In genomic region chr5:147081256-147081872, GRCh38 we compare ENCODE assay signal across 17 cellular contexts.
A peak's percentile ranks its signal among the peaks of the same experiment; 100 is the strongest.
DNase-seq lines count a peak whose midpoint lies in the region; TF ChIP-seq lines count a peak whose summit lies in the region.
"Had no signal": no experiment of that assay in that cellular context is flagged by ENCODE, and none has a peak within 500 bp of the region (broad histone marks: within the 10 kb centered on the region; RNA-seq: fewer than 3 reads in every experiment).

No MANE protein-coding gene starts in this region.

- no peak for TF ChIP-seq CTCF in CD14-positive monocyte (IDR thresholded peaks at IDR 0.05)

- H3K27ac Mint-ChIP-seq in CD14-positive monocyte: no peak overlapping the region
- H3K27ac Mint-ChIP-seq: activated B cell treated with CpG ODN at 0.5 μM for 24 hours; CD8-positive, alpha-beta T cell; stimulated activated naive CD8-positive, alpha-beta T cell treated with anti-CD3 and anti-CD28 coated beads, Interleukin-15, amount 100 ng/mL, for 72 hours; T-helper 1 cell treated with Interleukin-12 subunit alpha and Interleukin-12 subunit beta and Interleukin-4 antibody, amounts not matched to agents 30 μg/mL and 1 μg/mL, for 36 hours had no signal

- peaks cover 0 to 3% (median 0%) of the 10 kb centered on the region in 3 donors for H3K27me3 Mint-ChIP-seq in CD14-positive monocyte (ENCODE audit: low read depth in 3 of 3)
- H3K27me3 Mint-ChIP-seq: activated B cell treated with CpG ODN at 0.5 μM for 24 hours; stimulated activated naive CD8-positive, alpha-beta T cell treated with anti-CD3 and anti-CD28 coated beads, Interleukin-15, amount 100 ng/mL, for 72 hours had no signal

- no peak overlapping the region for H3K4me3 Mint-ChIP-seq in CD14-positive monocyte
- H3K4me3 Mint-ChIP-seq: activated B cell treated with CpG ODN at 0.5 μM for 24 hours; CD8-positive, alpha-beta T cell; stimulated activated naive CD8-positive, alpha-beta T cell treated with anti-CD3 and anti-CD28 coated beads, Interleukin-15, amount 100 ng/mL, for 72 hours; T-helper 1 cell treated with Interleukin-12 subunit alpha and Interleukin-12 subunit beta and Interleukin-4 antibody, amounts not matched to agents 30 μg/mL and 1 μg/mL, for 36 hours had no signal

- H3K9me3 Mint-ChIP-seq in CD14-positive monocyte: peaks cover 0 to 3% (median 0%) of the 10 kb centered on the region in 7 donors
- H3K9me3 Mint-ChIP-seq: activated B cell treated with CpG ODN at 0.5 μM for 24 hours; CD8-positive, alpha-beta T cell; stimulated activated naive CD8-positive, alpha-beta T cell treated with anti-CD3 and anti-CD28 coated beads, Interleukin-15, amount 100 ng/mL, for 72 hours; T-helper 1 cell treated with Interleukin-12 subunit alpha and Interleukin-12 subunit beta and Interleukin-4 antibody, amounts not matched to agents 30 μg/mL and 1 μg/mL, for 36 hours had no signal

- no peaks in the 10 kb centered on the region for H3K36me3 Mint-ChIP-seq in CD14-positive monocyte
- H3K36me3 Mint-ChIP-seq: CD8-positive, alpha-beta T cell had no signal

- no peaks in the 10 kb centered on the region for H3K4me1 Mint-ChIP-seq in CD14-positive monocyte
- H3K4me1 Mint-ChIP-seq: activated B cell treated with CpG ODN at 0.5 μM for 24 hours; stimulated activated naive CD8-positive, alpha-beta T cell treated with anti-CD3 and anti-CD28 coated beads, Interleukin-15, amount 100 ng/mL, for 72 hours had no signal

- DNase-seq in Ammon's horn (ENCODE audit: low spot score) (peak; percentile 90), amygdala (lab: John Stamatoyannopoulos, UW) (peak in 54 of 56 donors; percentile 18 to 96 (median 72)), hypothalamus (lab: John Stamatoyannopoulos, UW) (peak in 48 of 51 donors; percentile 5 to 88 (median 68)), pons (ENCODE audit: low spot score) (peak; percentile 96), AML-193 (lab: John Stamatoyannopoulos, UW) (no peak), CD14-positive monocyte (ENCODE audit: low spot score) (no peak), A172 (ENCODE audit: low spot score) (no peak)
- no peak for DNase-seq in stimulated activated CD4-positive, alpha-beta T cell treated with anti-CD3 and anti-CD28 coated beads, Interleukin-1b, Interleukin-23, amount 100 ng/mL, for 48 hours
- DNase-seq: activated B cell treated with CpG ODN at 0.5 μM for 24 hours; CD8-positive, alpha-beta T cell; Karpas-422; NCI-H1092 treated with DMSO at 0.1 percent for 48 hours; NCI-H2227 treated with DMSO at 0.1 percent for 48 hours; SHP77; stimulated activated naive CD8-positive, alpha-beta T cell treated with anti-CD3 and anti-CD28 coated beads, Interleukin-15, amount 100 ng/mL, for 72 hours; uterus had no signal

- intact Hi-C loops in CD14-positive monocyte (cut with micrococcal nuclease): no loop called here

Comparison
In these comparisons a context has a peak if more than half of its experiments do, and no peak if none do; other contexts are left out.
1. DNase-seq: peak in Ammon's horn (single experiment), amygdala (54 of 56), hypothalamus (48 of 51) and pons (single experiment); none in AML-193 (0 of 2), CD14-positive monocyte (single experiment), stimulated activated CD4-positive, alpha-beta T cell treated with anti-CD3 and anti-CD28 coated beads, Interleukin-1b, Interleukin-23, amount 100 ng/mL, for 48 hours (single experiment) and A172 (single experiment).